8 cellular contexts compared by ENCODE assay signal in the genomic region with DNA sequence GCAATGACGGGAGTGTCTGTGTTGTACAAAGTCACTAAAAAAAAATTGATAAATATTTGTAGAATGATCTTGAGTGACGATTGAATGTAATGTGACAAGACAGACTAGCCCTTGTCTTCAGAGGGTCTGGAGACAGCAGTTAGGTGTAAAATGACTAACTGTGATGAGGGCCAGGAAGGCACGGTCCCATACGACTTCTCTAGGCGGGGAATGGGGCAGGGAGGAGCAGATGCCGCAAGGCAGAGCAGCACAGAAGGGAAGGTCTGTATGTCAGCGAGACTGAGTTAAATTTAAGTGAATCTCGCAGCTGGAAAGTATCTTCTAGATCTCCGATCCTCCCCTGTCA. TPM values are rescaled to one million over a fixed set of nuclear protein-coding genes. Genes with fewer than 3 reads are reported as not detected.
DNase-seq lines count a peak whose midpoint lies in the region; ATAC-seq and TF ChIP-seq lines count a peak whose summit lies in the region.

No MANE protein-coding gene starts in this region.

- no peaks in the 10 kb centered on the region for H3K4me1 ChIP-seq in hepatocyte (ENCODE audit: insufficient read depth)

- TF ChIP-seq CTCF in activated B cell treated with CpG ODN at 0.5 μM for 24 hours (IDR thresholded peaks at IDR 0.05) (no peak), hepatocyte (IDR thresholded peaks at IDR 0.05; ENCODE audit: poor library complexity) (no peak)

- no peaks in the 10 kb centered on the region for H3K9me3 Mint-ChIP-seq in activated naive CD4-positive, alpha-beta T cell treated with anti-CD3 and anti-CD28 coated beads, Interleukin-2, amount 10 ng/mL, durations not matched to agents 7 days and 5 days
- H3K9me3 Mint-ChIP-seq in activated B cell treated with CpG ODN at 0.5 μM for 24 hours = no peaks in the 10 kb centered on the region

- peaks cover 12% of the 10 kb centered on the region for H3K27me3 Mint-ChIP-seq in activated naive CD4-positive, alpha-beta T cell treated with anti-CD3 and anti-CD28 coated beads, Interleukin-2, amount 10 ng/mL, durations not matched to agents 7 days and 5 days
- H3K27me3 Mint-ChIP-seq in activated B cell treated with CpG ODN at 0.5 μM for 24 hours = no peaks in the 10 kb centered on the region

- POLR2A ChIA-PET in activated B cell treated with CpG ODN at 0.5 μM for 24 hours (lab: Charles Lee) = no interaction called here

- H3K79me2 ChIP-seq in hepatocyte = no peaks in the 10 kb centered on the region

- ATAC-seq in HG03095 (IDR thresholded peaks at IDR 0.05; ENCODE audit: unreplicated experiment) = peak; percentile 36
- peak; percentile 10 for ATAC-seq in activated B cell treated with CpG ODN at 0.5 μM for 24 hours (ENCODE audit: low read depth)

- no peaks in the 10 kb centered on the region for H3K9me2 ChIP-seq in hepatocyte (replicated peaks; ENCODE audit: insufficient read depth)

- H3K27ac Mint-ChIP-seq in activated naive CD4-positive, alpha-beta T cell treated with anti-CD3 and anti-CD28 coated beads, Interleukin-2, amount 10 ng/mL, durations not matched to agents 7 days and 5 days = peak overlapping the region; percentile 91
- H3K27ac Mint-ChIP-seq in activated B cell treated with CpG ODN at 0.5 μM for 24 hours = peak overlapping the region; percentile 51

- H3K27ac ChIP-seq in hepatocyte = peak overlapping the region; percentile 52
- peak overlapping the region in 19 of 21 experiments; percentile 61 to 95 (median 86) for H3K27ac ChIP-seq in skin epidermis

- H3K4me3 ChIP-seq in hepatocyte = peak overlapping the region; percentile 9
- peak overlapping the region; percentile 77 to 98 (median 90) for H3K4me3 ChIP-seq in skin epidermis

- H3K4me1 Mint-ChIP-seq in activated naive CD4-positive, alpha-beta T cell treated with anti-CD3 and anti-CD28 coated beads, Interleukin-2, amount 10 ng/mL, durations not matched to agents 7 days and 5 days = peaks cover 32% of the 10 kb centered on the region
- peaks cover 10% of the 10 kb centered on the region for H3K4me1 Mint-ChIP-seq in activated B cell treated with CpG ODN at 0.5 μM for 24 hours

- DNase-seq in activated naive CD4-positive, alpha-beta T cell treated with anti-CD3 and anti-CD28 coated beads, Interleukin-2, amount 10 ng/mL, durations not matched to agents 7 days and 5 days = no peak
- no peak for DNase-seq in activated naive CD4-positive, alpha-beta T cell treated with Interleukin-2 at 50 U/mL for 16 hours
- DNase-seq in activated B cell treated with CpG ODN at 0.5 μM for 24 hours (no peak), hepatocyte (ENCODE audit: low spot score) (no peak), mucosa of gallbladder (ENCODE audit: low spot score) (no peak), germinal center (ENCODE audit: low spot score) (no peak)

- peaks cover 33% of the 10 kb centered on the region for H3K36me3 Mint-ChIP-seq in activated naive CD4-positive, alpha-beta T cell treated with anti-CD3 and anti-CD28 coated beads, Interleukin-2, amount 10 ng/mL, durations not matched to agents 7 days and 5 days
- H3K36me3 Mint-ChIP-seq in activated B cell treated with CpG ODN at 0.5 μM for 24 hours (ENCODE audit: low read depth) = no peaks in the 10 kb centered on the region

- no peaks in the 10 kb centered on the region for H4K20me1 ChIP-seq in hepatocyte (ENCODE audit: insufficient read depth, poor library complexity, severe bottlenecking)

- H2AFZ ChIP-seq in hepatocyte = peak overlapping the region; percentile 57

- 2% methylated on average over 9 of the region's 9 CpGs for WGBS in hepatocyte (ENCODE audit: low lambda C conversion rate, missing lambda C conversion rate)

- peak overlapping the region; percentile 92 for H3K4me3 Mint-ChIP-seq in activated naive CD4-positive, alpha-beta T cell treated with anti-CD3 and anti-CD28 coated beads, Interleukin-2, amount 10 ng/mL, durations not matched to agents 7 days and 5 days
- peak overlapping the region; percentile 93 for H3K4me3 Mint-ChIP-seq in activated B cell treated with CpG ODN at 0.5 μM for 24 hours

- peak overlapping the region; percentile 72 for H3K4me2 ChIP-seq in hepatocyte

- intact Hi-C loops in activated B cell treated with CpG ODN at 0.5 μM for 24 hours (cut with micrococcal nuclease) = loop anchor here (1.0 to 5.0 kb wide), 6 partner anchors 98 to 852 kb away; partner anchors contain the start of genes BDH2, CISD2, SLC39A8 and SLC9B1

- H3K36me3 ChIP-seq in hepatocyte (replicated peaks; ENCODE audit: insufficient read depth, low read depth) = no peaks in the 10 kb centered on the region

- H3K27me3 ChIP-seq in hepatocyte = no peaks in the 10 kb centered on the region

- CTCF ChIA-PET in activated naive CD4-positive, alpha-beta T cell treated with anti-CD3 and anti-CD28 coated beads, Interleukin-2, amount 10 ng/mL, durations not matched to agents 7 days and 5 days (lab: Charles Lee) = no interaction called here
- CTCF ChIA-PET in activated B cell treated with CpG ODN at 0.5 μM for 24 hours (lab: Charles Lee) = no interaction called here

- no peaks in the 10 kb centered on the region for H3K9me3 ChIP-seq in hepatocyte (ENCODE audit: low read depth)

RNA-seq across cellular contexts. Expression of gene CENPE, which starts 0.4 kb away (rescaled TPM):
- total RNA-seq in activated B cell treated with CpG ODN at 0.5 μM for 24 hours = 2.4 and 2.5 TPM in 2 replicates
- 4.9 and 6.3 TPM in 2 replicates for total RNA-seq in hepatocyte
- 1.2 and 4.3 TPM in 2 replicates for polyA plus RNA-seq in hepatocyte
- total RNA-seq in mucosa of gallbladder = 2.2 TPM
